In the genomic region with DNA sequence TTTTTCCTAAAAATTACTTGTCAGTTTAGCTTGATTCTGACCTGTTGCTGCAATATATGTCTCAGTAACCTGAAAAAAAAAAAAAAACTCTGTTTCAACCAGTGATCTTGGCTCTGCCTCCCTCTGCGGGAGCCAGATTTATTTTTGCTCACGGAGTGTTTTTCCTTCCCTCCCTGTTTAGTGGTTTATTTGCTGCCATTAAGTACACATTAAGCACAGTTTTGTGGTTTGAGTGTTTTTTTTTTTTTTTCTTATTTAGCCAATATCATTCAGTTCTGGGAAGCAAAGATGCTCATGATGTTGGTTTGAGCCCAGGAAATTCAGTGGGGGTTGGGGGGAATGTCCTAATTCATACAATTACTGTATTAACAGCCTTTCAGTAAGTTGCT, we compare ENCODE assay signal across 11 cellular contexts.
A peak's percentile ranks its signal among the peaks of the same experiment; 100 is the strongest.
DNase-seq lines count a peak whose midpoint lies in the region; ATAC-seq and TF ChIP-seq lines count a peak whose summit lies in the region.
"Had no signal": no experiment of that assay in that cellular context is flagged by ENCODE, and none has a peak within 500 bp of the region (broad histone marks: within the 10 kb centered on the region; RNA-seq: fewer than 3 reads in every experiment).

No MANE protein-coding gene starts in this region.

- no peaks in the 10 kb centered on the region for H3K9me3 Mint-ChIP-seq in Caco-2 (ENCODE audit: unreplicated experiment)
- no peaks in the 10 kb centered on the region for H3K9me3 Mint-ChIP-seq in activated CD4-positive, alpha-beta T cell treated with anti-CD3 and anti-CD28 coated beads for 36 hours (ENCODE audit: low read depth)

- no peak for TF ChIP-seq EP300 in ovary (IDR thresholded peaks at IDR 0.05)

- H3K4me1 Mint-ChIP-seq in Caco-2 (ENCODE audit: low read depth, unreplicated experiment) = no peaks in the 10 kb centered on the region
- H3K4me1 Mint-ChIP-seq in activated CD4-positive, alpha-beta T cell treated with anti-CD3 and anti-CD28 coated beads for 36 hours = no peaks in the 10 kb centered on the region

- H3K36me3 ChIP-seq in BLaER1 treated with 17β-estradiol and CSF1 and Interleukin-3, amounts not matched to agents 10 nM and 100 nM = no peaks in the 10 kb centered on the region
- H3K36me3 ChIP-seq in SK-N-MC (ENCODE audit: insufficient read depth, low read length) (no peaks in the 10 kb centered on the region), ovary (no peaks in the 10 kb centered on the region), Caco-2 (ENCODE audit: control insufficient read depth, insufficient read depth, low read length) (no peaks in the 10 kb centered on the region)
- H3K36me3 ChIP-seq: MG63 had no signal

- peaks cover under 1% of the 10 kb centered on the region for H3K27me3 Mint-ChIP-seq in Caco-2 (ENCODE audit: insufficient read depth, unreplicated experiment)
- no peaks in the 10 kb centered on the region for H3K27me3 Mint-ChIP-seq in activated CD4-positive, alpha-beta T cell treated with anti-CD3 and anti-CD28 coated beads for 36 hours

- no peak overlapping the region for H3K4me3 ChIP-seq in BLaER1 treated with 17β-estradiol and CSF1 and Interleukin-3, amounts not matched to agents 10 nM and 100 nM
- H3K4me3 ChIP-seq in SK-N-MC (peak overlapping the region; percentile 72), ovary (no peak overlapping the region), Caco-2 (ENCODE audit: low read depth, low read length) (no peak overlapping the region)
- H3K4me3 ChIP-seq: MG63 had no signal

- no peak overlapping the region for H3K9ac ChIP-seq in BLaER1 treated with 17β-estradiol and CSF1 and Interleukin-3, amounts not matched to agents 10 nM and 100 nM
- peak overlapping the region; percentile 57 for H3K9ac ChIP-seq in SK-N-MC (ENCODE audit: insufficient read length)

- TF ChIP-seq CTCF in ovary (IDR thresholded peaks at IDR 0.05) = no peak
- no peak for TF ChIP-seq CTCF in Caco-2 (IDR thresholded peaks at IDR 0.05; ENCODE audit: insufficient read depth in 1 of 2, low read depth in 1 of 2, low read length in 1 of 2, severe bottlenecking in 1 of 2, unreplicated experiment in 1 of 2)

- BruUV-seq in Caco-2 (replicated peaks; lab: Mats Ljungman, UMichigan) = no TSS peak

- H3K9me3 ChIP-seq in BLaER1 treated with 17β-estradiol and CSF1 and Interleukin-3, amounts not matched to agents 10 nM and 100 nM (replicated peaks in 1 of 11) = peaks cover 0 to 6% (median 0%) of the 10 kb centered on the region in 11 experiments; a peak in 2 of 22 replicates
- no peaks in the 10 kb centered on the region for H3K9me3 ChIP-seq in SK-N-MC (ENCODE audit: low read depth, low read length)
- H3K9me3 ChIP-seq in ovary = no peaks in the 10 kb centered on the region
- no peaks in the 10 kb centered on the region for H3K9me3 ChIP-seq in Caco-2
- H3K9me3 ChIP-seq: MG63 had no signal

- H3K27ac ChIP-seq in BLaER1 treated with 17β-estradiol and CSF1 and Interleukin-3, amounts not matched to agents 10 nM and 100 nM = no peak overlapping the region
- peak overlapping the region; percentile 88 for H3K27ac ChIP-seq in SK-N-MC
- H3K27ac ChIP-seq in ovary = peak overlapping the region in 1 of 2 donors; percentile 81

- H3K4me1 ChIP-seq in BLaER1 treated with 17β-estradiol and CSF1 and Interleukin-3, amounts not matched to agents 10 nM and 100 nM = peaks cover 0 to 17% (median 9%) of the 10 kb centered on the region in 10 experiments; a peak in 17 of 20 replicates
- H3K4me1 ChIP-seq in ovary (ENCODE audit: insufficient read depth) (peaks cover 17% of the 10 kb centered on the region), Caco-2 (no peaks in the 10 kb centered on the region)

- WGBS in ovary, 3 donors = 0 to 6% (median 5%) methylated on average over 2 of the region's 2 CpGs

- no peak for TF ChIP-seq POLR2A in ovary (IDR thresholded peaks at IDR 0.05)

- H3K36me3 Mint-ChIP-seq in Caco-2 (ENCODE audit: insufficient read depth, unreplicated experiment) = no peaks in the 10 kb centered on the region
- H3K36me3 Mint-ChIP-seq in activated CD4-positive, alpha-beta T cell treated with anti-CD3 and anti-CD28 coated beads for 36 hours (ENCODE audit: low read depth) = no peaks in the 10 kb centered on the region

- intact Hi-C loops in ovary (cut with DNase I) (no loop called here), Caco-2 (cut with micrococcal nuclease; ENCODE audit: unreplicated experiment) (no loop called here)
- intact Hi-C loops in activated CD4-positive, alpha-beta T cell treated with anti-CD3 and anti-CD28 coated beads for 36 hours (cut with DNase I, micrococcal nuclease) = no loop called here

- H3K4me3 Mint-ChIP-seq in Caco-2 (ENCODE audit: unreplicated experiment) = no peak overlapping the region
- H3K4me3 Mint-ChIP-seq in activated CD4-positive, alpha-beta T cell treated with anti-CD3 and anti-CD28 coated beads for 36 hours = no peak overlapping the region

- no peaks in the 10 kb centered on the region for H4K20me1 ChIP-seq in BLaER1 treated with 17β-estradiol and CSF1 and Interleukin-3, amounts not matched to agents 10 nM and 100 nM

- no peak overlapping the region for H3K27ac Mint-ChIP-seq in Caco-2 (ENCODE audit: unreplicated experiment)
- no peak overlapping the region for H3K27ac Mint-ChIP-seq in activated CD4-positive, alpha-beta T cell treated with anti-CD3 and anti-CD28 coated beads for 36 hours

- ATAC-seq in activated CD4-positive, alpha-beta T cell treated with anti-CD3 and anti-CD28 coated beads for 36 hours = no peak

- H3K27me3 ChIP-seq in BLaER1 treated with 17β-estradiol and CSF1 and Interleukin-3, amounts not matched to agents 10 nM and 100 nM = no peaks in the 10 kb centered on the region
- no peaks in the 10 kb centered on the region for H3K27me3 ChIP-seq in ovary
- no peaks in the 10 kb centered on the region for H3K27me3 ChIP-seq in Caco-2 (replicated peaks; ENCODE audit: control insufficient read depth, insufficient read depth, low read length)
- H3K27me3 ChIP-seq: MG63 had no signal

- DNase-seq in SK-N-MC (ENCODE audit: low read depth, low spot score) (peak; percentile 81), fibroblast of peridontal ligament (ENCODE audit: extremely low read depth) (peak; percentile 55), ovary (peak in 3 of 5 donors; percentile 38 to 46 (median 41)), KG1 (lab: John Stamatoyannopoulos, UW) (no peak), Caco-2 (no peak)
- DNase-seq in activated CD8-positive, alpha-beta memory T cell treated with anti-CD3 and anti-CD28 coated beads for 24 hours = no peak
- no peak for DNase-seq in activated CD4-positive, alpha-beta T cell treated with anti-CD3 and anti-CD28 coated beads for 36 hours
- DNase-seq: NCI-H1930, NCI-H526 treated with DMSO at 0.1 percent for 48 hours had no signal

- POLR2A ChIA-PET in Caco-2 (lab: Charles Lee) = no interaction called here
- POLR2A ChIA-PET in activated CD4-positive, alpha-beta T cell treated with anti-CD3 and anti-CD28 coated beads for 36 hours (lab: Charles Lee) = no interaction called here

- CTCF ChIA-PET in Caco-2 (lab: Charles Lee) = no interaction called here
- CTCF ChIA-PET in activated CD4-positive, alpha-beta T cell treated with anti-CD3 and anti-CD28 coated beads for 36 hours (lab: Charles Lee) = interaction anchor here (1.4 kb wide), 1 partner anchor 10 kb away, joined by 3 read pairs; no protein-coding TSS in a partner anchor

- peak overlapping the region in 7 of 11 experiments; percentile 7 to 49 (median 39); a peak in 9 of 22 replicates for H3K4me2 ChIP-seq in BLaER1 treated with 17β-estradiol and CSF1 and Interleukin-3, amounts not matched to agents 10 nM and 100 nM

Comparison
In these comparisons a context has a peak if more than half of its experiments do, and no peak if none do; other contexts are left out.
1. DNase-seq: peak in SK-N-MC (single experiment), fibroblast of peridontal ligament (single experiment) and ovary (3 of 5); none in KG1 (single experiment), activated CD8-positive, alpha-beta memory T cell treated with anti-CD3 and anti-CD28 coated beads for 24 hours (single experiment), Caco-2 (0 of 2) and activated CD4-positive, alpha-beta T cell treated with anti-CD3 and anti-CD28 coated beads for 36 hours (single experiment).